In genomic region chr16:73778872-73779271, GRCh38 we compare ENCODE assay signal across 22 cellular contexts.
"Had no signal": no experiment of that assay in that cellular context is flagged by ENCODE, and none has a peak within 500 bp of the region (broad histone marks: within the 10 kb centered on the region; RNA-seq: fewer than 3 reads in every experiment).

No MANE protein-coding gene starts in this region.

- H3K27me3 ChIP-seq: right atrium auricular region, suprapubic skin, thyroid gland, vagina had no signal

- H3K36me3 ChIP-seq: lower lobe of right lung, prostate gland, right atrium auricular region, suprapubic skin, thyroid gland, vagina had no signal

- H3K27ac ChIP-seq: epithelial cell of prostate, lower lobe of right lung, prostate gland, right atrium auricular region, suprapubic skin, thyroid gland, vagina had no signal

- H3K4me1 ChIP-seq: lower lobe of right lung, prostate gland, right atrium auricular region, suprapubic skin, thyroid gland, vagina had no signal

- H3K9me3 ChIP-seq: lower lobe of right lung, prostate gland, suprapubic skin, thyroid gland, vagina had no signal

- DNase-seq: effector CD8-positive, alpha-beta T cell; endodermal cell; foreskin melanocyte; left ventricle myocardium superior; lower lobe of right lung; naive thymus-derived CD8-positive, alpha-beta T cell; nephron progenitor cell; nucleus accumbens; stimulated activated CD4-positive, alpha-beta T cell treated with anti-CD3 and anti-CD28 coated beads, Interleukin-12 subunit alpha, Interleukin-12 subunit beta, amount 100 ng/mL, for 4 hours; stimulated activated CD4-positive, alpha-beta T cell treated with anti-CD3 and anti-CD28 coated beads, Interleukin-1b, Interleukin-23, amount 100 ng/mL, for 48 hours; stimulated activated CD4-positive, alpha-beta T cell treated with anti-CD3 and anti-CD28 coated beads, Interleukin-4, amount 100 ng/mL, for 1 hour; stimulated activated CD8-positive, alpha-beta memory T cell treated with anti-CD3 and anti-CD28 coated beads, Interleukin-4, amount 100 ng/mL, for 48 hours; stimulated activated naive CD4-positive, alpha-beta T cell; stimulated activated naive CD8-positive, alpha-beta T cell treated with anti-CD3 and anti-CD28 coated beads, Interleukin-15, amount 100 ng/mL, for 72 hours; thyroid gland; trophoblast cell had no signal

- H3K4me3 ChIP-seq: lower lobe of right lung, prostate gland, right atrium auricular region, smooth muscle cell, suprapubic skin, thyroid gland, vagina had no signal
